ENCODE assay signal across 8 cellular contexts in the genomic region with DNA sequence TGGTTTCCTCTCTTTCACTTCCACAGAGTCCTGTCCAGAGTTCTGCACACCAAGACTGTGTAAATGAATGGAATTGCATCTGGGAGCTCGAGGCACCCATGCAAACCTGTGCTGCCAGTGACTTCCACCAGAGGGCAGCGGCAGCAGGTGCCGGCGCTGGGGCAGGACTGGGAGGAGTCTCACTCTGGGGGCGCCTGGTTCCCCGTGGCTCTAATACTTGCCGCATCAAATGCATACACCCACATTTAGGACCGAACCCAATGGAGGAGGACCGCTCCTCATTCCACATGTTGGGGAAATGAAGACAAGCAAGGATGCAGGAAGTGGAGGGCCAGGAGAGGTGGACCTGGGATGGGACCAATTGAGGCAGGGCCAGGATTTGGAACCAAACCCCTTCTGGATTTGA. TPM values are rescaled to one million over a fixed set of nuclear protein-coding genes. Genes with fewer than 3 reads are reported as not detected.
DNase-seq lines count a peak whose midpoint lies in the region; ATAC-seq lines count a peak whose summit lies in the region.

No MANE protein-coding gene starts in this region.

- DNase-seq in NCI-H2196 (lab: John Stamatoyannopoulos, UW; ENCODE audit: unreplicated experiment) (peak; percentile 32), NCI-H2196 treated with DMSO at 0.1 percent for 48 hours (lab: John Stamatoyannopoulos, UW; ENCODE audit: unreplicated experiment) (no peak), NAMALWA (ENCODE audit: low spot score) (peak; percentile 73), dermis microvascular lymphatic vessel endothelial cell (ENCODE audit: low read depth in 2 of 2) (peak; percentile 7 to 42), mucosa of gallbladder (ENCODE audit: low spot score) (peak; percentile 64)
- peak; percentile 85 for DNase-seq in activated CD4-positive, alpha-beta T cell treated with anti-CD3 and anti-CD28 coated beads, Interleukin-2, amount 10 ng/mL, durations not matched to agents 7 days and 5 days
- DNase-seq in stimulated activated naive CD4-positive, alpha-beta T cell treated with Interleukin-2 at 50 U/mL for 16 hours (lab: John Stamatoyannopoulos, UW): peak; percentile 76

- H3K9me3 Mint-ChIP-seq in activated CD4-positive, alpha-beta T cell treated with anti-CD3 and anti-CD28 coated beads, Interleukin-2, amount 10 ng/mL, durations not matched to agents 7 days and 5 days: peaks cover 10% of the 10 kb centered on the region

- peak overlapping the region; percentile 46 for H3K4me3 Mint-ChIP-seq in activated CD4-positive, alpha-beta T cell treated with anti-CD3 and anti-CD28 coated beads, Interleukin-2, amount 10 ng/mL, durations not matched to agents 7 days and 5 days

- CTCF ChIA-PET in activated CD4-positive, alpha-beta T cell treated with anti-CD3 and anti-CD28 coated beads, Interleukin-2, amount 10 ng/mL, durations not matched to agents 7 days and 5 days (lab: Charles Lee): interaction anchor here (0.6 to 3.1 kb wide), 22 partner anchors 9 to 217 kb away, joined by 3 to 14 read pairs (median 4); partner anchors contain the start of gene TMEM109

- POLR2A ChIA-PET in activated CD4-positive, alpha-beta T cell treated with anti-CD3 and anti-CD28 coated beads, Interleukin-2, amount 10 ng/mL, durations not matched to agents 7 days and 5 days (lab: Charles Lee): interaction anchor here (0.5 to 1.7 kb wide), 4 partner anchors 17 to 1058 kb away, joined by 4 to 7 read pairs (median 6); no protein-coding TSS in a partner anchor

- H3K27me3 Mint-ChIP-seq in activated CD4-positive, alpha-beta T cell treated with anti-CD3 and anti-CD28 coated beads, Interleukin-2, amount 10 ng/mL, durations not matched to agents 7 days and 5 days: peaks cover 5% of the 10 kb centered on the region

- peak overlapping the region; percentile 61 for H3K27ac Mint-ChIP-seq in activated CD4-positive, alpha-beta T cell treated with anti-CD3 and anti-CD28 coated beads, Interleukin-2, amount 10 ng/mL, durations not matched to agents 7 days and 5 days

- H3K4me1 Mint-ChIP-seq in activated CD4-positive, alpha-beta T cell treated with anti-CD3 and anti-CD28 coated beads, Interleukin-2, amount 10 ng/mL, durations not matched to agents 7 days and 5 days: peaks cover 24% of the 10 kb centered on the region

- H3K36me3 Mint-ChIP-seq in activated CD4-positive, alpha-beta T cell treated with anti-CD3 and anti-CD28 coated beads, Interleukin-2, amount 10 ng/mL, durations not matched to agents 7 days and 5 days (ENCODE audit: low read depth): peaks cover 38% of the 10 kb centered on the region

- ATAC-seq in HG03565 (IDR thresholded peaks at IDR 0.05; ENCODE audit: unreplicated experiment): no peak

RNA-seq across cellular contexts. Expression of gene CD6, which starts 1.1 kb away (rescaled TPM):
- 100 to 1,000 TPM; 368 to 402 TPM for total RNA-seq in activated CD4-positive, alpha-beta T cell treated with anti-CD3 and anti-CD28 coated beads, Interleukin-2, amount 10 ng/mL, durations not matched to agents 7 days and 5 days
- total RNA-seq in dermis microvascular lymphatic vessel endothelial cell (0.13 TPM in 1 of 2 replicates, not detected in the other), mucosa of gallbladder (5.3 TPM)

RNA-seq across cellular contexts. Expression of gene SLC15A3, which starts 18.4 kb away (rescaled TPM):
- total RNA-seq in activated CD4-positive, alpha-beta T cell treated with anti-CD3 and anti-CD28 coated beads, Interleukin-2, amount 10 ng/mL, durations not matched to agents 7 days and 5 days: 1 to 10 TPM; 4.0 to 4.2 TPM
- 5.3 and 6.3 TPM in 2 replicates for total RNA-seq in dermis microvascular lymphatic vessel endothelial cell
- total RNA-seq in mucosa of gallbladder: 23.2 TPM

RNA-seq across cellular contexts. Expression of gene TMEM132A, which starts 46.1 kb away (rescaled TPM):
- total RNA-seq in activated CD4-positive, alpha-beta T cell treated with anti-CD3 and anti-CD28 coated beads, Interleukin-2, amount 10 ng/mL, durations not matched to agents 7 days and 5 days: under 1 TPM; 0.40 to 0.47 TPM
- 39.9 and 101 TPM in 2 replicates for total RNA-seq in dermis microvascular lymphatic vessel endothelial cell
- 18.5 TPM for total RNA-seq in mucosa of gallbladder

RNA-seq across cellular contexts. Expression of gene TMEM109, which starts 56.4 kb away (rescaled TPM):
- total RNA-seq in activated CD4-positive, alpha-beta T cell treated with anti-CD3 and anti-CD28 coated beads, Interleukin-2, amount 10 ng/mL, durations not matched to agents 7 days and 5 days: 100 to 1,000 TPM; 114 to 119 TPM
- total RNA-seq in dermis microvascular lymphatic vessel endothelial cell (78.9 and 122 TPM in 2 replicates), mucosa of gallbladder (103 TPM)

Comparison
In these comparisons a context has a peak if more than half of its experiments do, and no peak if none do; other contexts are left out.
1. RNA of gene CD6, which starts 1.1 kb away (total RNA-seq): 368 to 402 TPM in activated CD4-positive, alpha-beta T cell treated with anti-CD3 and anti-CD28 coated beads, Interleukin-2, amount 10 ng/mL, durations not matched to agents 7 days and 5 days; 5.3 TPM in mucosa of gallbladder (single experiment) and 0.13 TPM in dermis microvascular lymphatic vessel endothelial cell; every median in the first group is over 10 times any median in the second.
2. RNA of gene TMEM132A, which starts 46.1 kb away (total RNA-seq): 39.9 to 101 TPM in dermis microvascular lymphatic vessel endothelial cell and 18.5 TPM in mucosa of gallbladder (single experiment); 0.40 to 0.47 TPM in activated CD4-positive, alpha-beta T cell treated with anti-CD3 and anti-CD28 coated beads, Interleukin-2, amount 10 ng/mL, durations not matched to agents 7 days and 5 days; every median in the first group is over 10 times any median in the second.